ENCODE assay signal across 13 cellular contexts in genomic region chr14:46769292-46769691, GRCh38.
DNase-seq lines count a peak whose midpoint lies in the region; ATAC-seq and TF ChIP-seq lines count a peak whose summit lies in the region.
"Had no signal": no experiment of that assay in that cellular context is flagged by ENCODE, and none has a peak within 500 bp of the region (broad histone marks: within the 10 kb centered on the region; RNA-seq: fewer than 3 reads in every experiment).

No MANE protein-coding gene starts in this region.

- intact Hi-C loops in uterus (cut with DNase I; ENCODE audit: low total_unique reads): no loop called here
- intact Hi-C loops in A673 (cut with micrococcal nuclease; ENCODE audit: unreplicated experiment): no loop called here

- ATAC-seq in GM19372 (IDR thresholded peaks at IDR 0.05; ENCODE audit: low read depth, unreplicated experiment) (peak; percentile 87), HG02798 (IDR thresholded peaks at IDR 0.05; ENCODE audit: poor library complexity, unreplicated experiment) (peak; percentile 96), HG03520 (IDR thresholded peaks at IDR 0.05; ENCODE audit: unreplicated experiment) (peak; percentile 98)

- H3K4me3 ChIP-seq in GM12865 (ENCODE audit: low read depth, low read length) (no peak overlapping the region), uterus (no peak overlapping the region), A673 (ENCODE audit: low read depth, low read length, poor library complexity, severe bottlenecking) (no peak overlapping the region)
- H3K4me3 ChIP-seq: adrenal gland, SJSA1 had no signal

- no peaks in the 10 kb centered on the region for H3K4me1 ChIP-seq in uterus
- no peaks in the 10 kb centered on the region for H3K4me1 ChIP-seq in A673 (ENCODE audit: insufficient read depth, low read length, poor library complexity, severe bottlenecking)
- H3K4me1 ChIP-seq: adrenal gland, SJSA1 had no signal

- no TSS peak for BruUV-seq in A673 (replicated peaks; lab: Mats Ljungman, UMichigan)

- CTCF ChIA-PET in A673 (lab: Charles Lee): no interaction called here

- peak; percentile 62 for DNase-seq in GM12865 (ENCODE audit: low read depth)
- no peak for DNase-seq in A172 (ENCODE audit: low spot score)
- no peak for DNase-seq in uterus
- no peak for DNase-seq in cortex of kidney (lab: John Stamatoyannopoulos, UW)
- DNase-seq in A673 (ENCODE audit: low spot score): no peak
- DNase-seq: activated CD4-positive, alpha-beta T cell treated with anti-CD3 and anti-CD28 coated beads, Interleukin-2, amount 10 ng/mL, durations not matched to agents 7 days and 5 days; adrenal gland; GDM1; NCI-H2171 treated with DMSO at 0.1 percent for 48 hours had no signal

- H3K9me3 ChIP-seq in uterus (no peaks in the 10 kb centered on the region), A673 (ENCODE audit: low read depth, low read length, poor library complexity, severe bottlenecking) (no peaks in the 10 kb centered on the region)
- H3K9me3 ChIP-seq: adrenal gland, SJSA1 had no signal

- POLR2A ChIA-PET in A673 (lab: Charles Lee; ENCODE audit: low non-redundant PET): no interaction called here

- no peak overlapping the region for H3K27ac ChIP-seq in uterus
- no peak overlapping the region for H3K27ac ChIP-seq in A673 (ENCODE audit: low read depth, low read length, poor library complexity, severe bottlenecking)
- H3K27ac ChIP-seq: adrenal gland, SJSA1 had no signal

- no peaks in the 10 kb centered on the region for H3K27me3 ChIP-seq in uterus
- no peaks in the 10 kb centered on the region for H3K27me3 ChIP-seq in A673 (replicated peaks; ENCODE audit: insufficient read depth, low read depth, low read length, poor library complexity)
- H3K27me3 ChIP-seq: adrenal gland, SJSA1 had no signal

- no peak for TF ChIP-seq POLR2A in uterus (IDR thresholded peaks at IDR 0.05)

- H3K36me3 ChIP-seq in uterus (no peaks in the 10 kb centered on the region), A673 (ENCODE audit: insufficient read depth, low read length, poor library complexity, severe bottlenecking) (no peaks in the 10 kb centered on the region)
- H3K36me3 ChIP-seq: adrenal gland, SJSA1 had no signal

- no peak for TF ChIP-seq CTCF in GM12865 (IDR thresholded peaks at IDR 0.05; ENCODE audit: insufficient read depth, low read depth, low read length, missing control alignments)
- no peak for TF ChIP-seq CTCF in uterus (IDR thresholded peaks at IDR 0.05)
- TF ChIP-seq CTCF in A673 (conservative IDR thresholded peaks at IDR 0.05; ENCODE audit: low read depth, low read length): no peak
